In genomic region chr10:51972733-51973346, GRCh38 we compare ENCODE assay signal across 25 cellular contexts.
"Had no signal": no experiment of that assay in that cellular context is flagged by ENCODE, and none has a peak within 500 bp of the region (broad histone marks: within the 10 kb centered on the region; RNA-seq: fewer than 3 reads in every experiment).

No MANE protein-coding gene starts in this region.

- H3K27me3 ChIP-seq: breast epithelium, heart right ventricle, right lobe of liver had no signal

- H3K36me3 Mint-ChIP-seq: activated CD4-positive, alpha-beta memory T cell treated with anti-CD3 and anti-CD28 coated beads for 36 hours; activated naive CD8-positive, alpha-beta T cell treated with anti-CD3 and anti-CD28 coated beads, Interleukin-2, amount 10 ng/mL, durations not matched to agents 7 days and 5 days; naive thymus-derived CD8-positive, alpha-beta T cell; T-cell; type B pancreatic cell had no signal

- H3K27me3 Mint-ChIP-seq: type B pancreatic cell had no signal

- H3K4me1 Mint-ChIP-seq: activated naive CD8-positive, alpha-beta T cell treated with anti-CD3 and anti-CD28 coated beads, Interleukin-2, amount 10 ng/mL, durations not matched to agents 7 days and 5 days; mesothelial cell of epicardium; naive thymus-derived CD8-positive, alpha-beta T cell; T-cell had no signal

- H3K36me3 ChIP-seq: breast epithelium, heart right ventricle, prostate gland, right lobe of liver, thoracic aorta had no signal

- FAIRE-seq: keratinocyte had no signal

- H3K4me1 ChIP-seq: breast epithelium, heart right ventricle, prostate gland, right lobe of liver had no signal

- ATAC-seq: left lobe of liver; naive thymus-derived CD8-positive, alpha-beta T cell; right lobe of liver; T-cell had no signal

- H3K4me3 ChIP-seq: breast epithelium, coronary artery, heart right ventricle, prostate gland, right lobe of liver, skin epidermis, thoracic aorta had no signal

- H3K9me3 ChIP-seq: breast epithelium, heart right ventricle, prostate gland, right lobe of liver, thoracic aorta had no signal

- H3K27ac Mint-ChIP-seq: activated CD4-positive, alpha-beta memory T cell treated with anti-CD3 and anti-CD28 coated beads for 36 hours; activated naive CD4-positive, alpha-beta T cell treated with anti-CD3 and anti-CD28 coated beads for 36 hours; activated naive CD8-positive, alpha-beta T cell treated with anti-CD3 and anti-CD28 coated beads, Interleukin-2, amount 10 ng/mL, durations not matched to agents 7 days and 5 days; mesothelial cell of epicardium; naive thymus-derived CD8-positive, alpha-beta T cell; T-cell; T-helper 2 cell treated with Interferon-gamma antibody and Interleukin-4, amounts not matched to agents 5 μg/mL and 100 μg/mL, for 36 hours; type B pancreatic cell had no signal

- DNase-seq: activated CD4-positive, alpha-beta memory T cell treated with anti-CD3 and anti-CD28 coated beads for 36 hours; activated CD4-positive, alpha-beta T cell treated with anti-CD3 and anti-CD28 coated beads for 4 hours; activated CD4-positive, CD25-positive, alpha-beta regulatory T cell; activated effector memory CD4-positive, alpha-beta T cell treated with Interleukin-2 at 50 U/mL for 16 hours; activated naive CD4-positive, alpha-beta T cell treated with anti-CD3 and anti-CD28 coated beads for 36 hours; activated naive CD8-positive, alpha-beta T cell treated with anti-CD3 and anti-CD28 coated beads, Interleukin-2, amount 10 ng/mL, durations not matched to agents 7 days and 5 days; activated T-cell treated with anti-CD3 and anti-CD28 coated beads, Interleukin-2, amount 50 U/mL, for 48 hours; amniotic stem cell; heart right ventricle; naive thymus-derived CD8-positive, alpha-beta T cell; right lobe of liver; stimulated activated CD4-positive, alpha-beta T cell treated with anti-CD3 and anti-CD28 coated beads, Interleukin-2, amount 100 ng/mL, for 24 hours; stimulated activated naive CD4-positive, alpha-beta T cell; T-cell had no signal

- H3K27ac ChIP-seq: breast epithelium, coronary artery, epithelial cell of prostate, prostate gland, right lobe of liver, skin epidermis, thoracic aorta had no signal

- H3K4me3 Mint-ChIP-seq: activated CD4-positive, alpha-beta memory T cell treated with anti-CD3 and anti-CD28 coated beads for 36 hours; activated naive CD4-positive, alpha-beta T cell treated with anti-CD3 and anti-CD28 coated beads for 36 hours; activated naive CD8-positive, alpha-beta T cell treated with anti-CD3 and anti-CD28 coated beads, Interleukin-2, amount 10 ng/mL, durations not matched to agents 7 days and 5 days; mesothelial cell of epicardium; naive thymus-derived CD8-positive, alpha-beta T cell; T-cell; T-helper 2 cell treated with Interferon-gamma antibody and Interleukin-4, amounts not matched to agents 5 μg/mL and 100 μg/mL, for 36 hours; type B pancreatic cell had no signal

- H3K9me3 Mint-ChIP-seq: activated CD4-positive, alpha-beta memory T cell treated with anti-CD3 and anti-CD28 coated beads for 36 hours; activated naive CD4-positive, alpha-beta T cell treated with anti-CD3 and anti-CD28 coated beads for 36 hours; activated naive CD8-positive, alpha-beta T cell treated with anti-CD3 and anti-CD28 coated beads, Interleukin-2, amount 10 ng/mL, durations not matched to agents 7 days and 5 days; T-helper 2 cell treated with Interferon-gamma antibody and Interleukin-4, amounts not matched to agents 5 μg/mL and 100 μg/mL, for 36 hours; type B pancreatic cell had no signal
